Comparison of ENCODE assay signal across 10 cellular contexts in genomic region chr6:42417641-42418112, GRCh38. TPM values are rescaled to one million over a fixed set of nuclear protein-coding genes. Genes with fewer than 3 reads are reported as not detected.
DNase-seq lines count a peak whose midpoint lies in the region; ATAC-seq and TF ChIP-seq lines count a peak whose summit lies in the region.
"Had no signal": no experiment of that assay in that cellular context is flagged by ENCODE, and none has a peak within 500 bp of the region (broad histone marks: within the 10 kb centered on the region; RNA-seq: fewer than 3 reads in every experiment).

No MANE protein-coding gene starts in this region.

- H3K4me1 ChIP-seq in MM.1S (ENCODE audit: low read length), result no peaks in the 10 kb centered on the region

- no peaks in the 10 kb centered on the region for H3K27me3 ChIP-seq in MM.1S (replicated peaks; ENCODE audit: insufficient read depth, low read length)
- H3K27me3 ChIP-seq: heart left ventricle had no signal

- no peak overlapping the region for H3K27ac ChIP-seq in MM.1S (ENCODE audit: low read length)
- H3K27ac ChIP-seq: heart left ventricle had no signal

- peak overlapping the region; percentile 89 for H3K27ac Mint-ChIP-seq in T-helper 17 cell

- DNase-seq in Daoy (ENCODE audit: low read depth), result peak; percentile 43
- DNase-seq in T-helper 17 cell, result peak in 1 of 3 donors; percentile 13
- peak; percentile 17 for DNase-seq in activated T-helper 9 cell treated with anti-CD3 and anti-CD28 coated beads, Interleukin-2, amount 50 U/mL, for 16 hours (ENCODE audit: low read depth)
- peak; percentile 35 for DNase-seq in renal cortical epithelial cell (ENCODE audit: low read depth)
- DNase-seq in MM.1S, result no peak
- no peak for DNase-seq in NCI-H748 (lab: John Stamatoyannopoulos, UW; ENCODE audit: unreplicated experiment)
- DNase-seq: heart left ventricle, NCI-H510A had no signal

- H3K36me3 ChIP-seq in MM.1S (replicated peaks; ENCODE audit: insufficient read depth, low read length), result no peaks in the 10 kb centered on the region
- H3K36me3 ChIP-seq: heart left ventricle had no signal

- no peaks in the 10 kb centered on the region for H3K27me3 Mint-ChIP-seq in T-helper 17 cell

- H3K4me3 ChIP-seq in MM.1S (ENCODE audit: low read length), result no peak overlapping the region
- H3K4me3 ChIP-seq: heart left ventricle had no signal

- no peaks in the 10 kb centered on the region for H3K9me2 ChIP-seq in MM.1S (replicated peaks; ENCODE audit: insufficient read depth, low read length)

- no peaks in the 10 kb centered on the region for H4K20me1 ChIP-seq in MM.1S (ENCODE audit: insufficient read depth, low read length)

- ATAC-seq in T-helper 17 cell (peak; percentile 90), GM21390 (IDR thresholded peaks at IDR 0.05; ENCODE audit: unreplicated experiment) (no peak), GM18502 (IDR thresholded peaks at IDR 0.05; ENCODE audit: poor library complexity, unreplicated experiment) (no peak)
- ATAC-seq: heart left ventricle had no signal

- H3K9ac ChIP-seq in MM.1S (ENCODE audit: low read length), result no peak overlapping the region

- no peak overlapping the region for H2AFZ ChIP-seq in MM.1S (ENCODE audit: low read length)

- peaks cover 2% of the 10 kb centered on the region for H3K36me3 Mint-ChIP-seq in T-helper 17 cell (ENCODE audit: low read depth)

- TF ChIP-seq CTCF in MM.1S (IDR thresholded peaks at IDR 0.05; ENCODE audit: low read length), result no peak

- no peaks in the 10 kb centered on the region for H3K9me3 ChIP-seq in T-helper 17 cell (ENCODE audit: control insufficient read depth, low read length, poor library complexity, severe bottlenecking)
- H3K9me3 ChIP-seq in MM.1S (replicated peaks; ENCODE audit: insufficient read depth, low read length), result no peaks in the 10 kb centered on the region
- H3K9me3 ChIP-seq: heart left ventricle had no signal

- H3K4me3 Mint-ChIP-seq in T-helper 17 cell, result peak overlapping the region; percentile 80

- no peaks in the 10 kb centered on the region for H3F3A ChIP-seq in MM.1S (ENCODE audit: insufficient read depth, low read length)

- H3K4me1 Mint-ChIP-seq in T-helper 17 cell, result peaks cover 38% of the 10 kb centered on the region

- H3K4me2 ChIP-seq in MM.1S (ENCODE audit: low read depth, low read length), result no peak overlapping the region

- H3K79me2 ChIP-seq in MM.1S (ENCODE audit: low read length), result peaks cover 16% of the 10 kb centered on the region

RNA-seq across cellular contexts. Expression of gene TRERF1, which starts 34.0 kb away (rescaled TPM):
- 3.3 and 3.8 TPM in 2 replicates for total RNA-seq in Daoy (2014; rRNA removed; shearing (Covaris generic))
- 10 to 100 TPM; 28.6 to 31.2 TPM for total RNA-seq in T-helper 17 cell
- 0.35 and 1.3 TPM in 2 replicates for total RNA-seq in renal cortical epithelial cell

Comparison
In these comparisons a context has a peak if more than half of its experiments do, and no peak if none do; other contexts are left out.
1. DNase-seq: peak in Daoy (single experiment), activated T-helper 9 cell treated with anti-CD3 and anti-CD28 coated beads, Interleukin-2, amount 50 U/mL, for 16 hours (single experiment) and renal cortical epithelial cell (single experiment); none in MM.1S (single experiment) and NCI-H748 (single experiment).